39 cellular contexts compared by ENCODE assay signal in genomic region chr1:84358695-84359094, GRCh38. TPM values are rescaled to one million over a fixed set of nuclear protein-coding genes. Genes with fewer than 3 reads are reported as not detected.
"Had no signal": no experiment of that assay in that cellular context is flagged by ENCODE, and none has a peak within 500 bp of the region (broad histone marks: within the 10 kb centered on the region; RNA-seq: fewer than 3 reads in every experiment).

No MANE protein-coding gene starts in this region.

- H3K9me3 ChIP-seq: adrenal gland, ascending aorta, body of pancreas, breast epithelium had no signal

- DNase-seq: activated effector memory CD4-positive, alpha-beta T cell treated with anti-CD3 and anti-CD28 coated beads, Interleukin-2, amount 50 U/mL, for 16 hours; activated effector memory CD4-positive, alpha-beta T cell treated with Interleukin-2 at 50 U/mL for 16 hours; activated gamma-delta T cell; activated gamma-delta T cell treated with Interleukin-2 at 50 U/mL for 16 hours; activated naive CD4-positive, alpha-beta T cell; activated naive CD4-positive, alpha-beta T cell treated with anti-CD3 and anti-CD28 coated beads for 36 hours; activated naive CD4-positive, alpha-beta T cell treated with anti-CD3 and anti-CD28 coated beads, Interleukin-2, amount 10 ng/mL, durations not matched to agents 7 days and 5 days; activated naive CD4-positive, alpha-beta T cell treated with anti-CD3 and anti-CD28 coated beads, Interleukin-2, amount 50 U/mL, for 16 hours; activated naive CD4-positive, alpha-beta T cell treated with Interleukin-2 at 50 U/mL for 16 hours; activated naive CD8-positive, alpha-beta T cell treated with anti-CD3 and anti-CD28 coated beads for 36 hours; activated naive CD8-positive, alpha-beta T cell treated with anti-CD3 and anti-CD28 coated beads, Interleukin-2, amount 10 ng/mL, durations not matched to agents 7 days and 5 days; activated naive CD8-positive, alpha-beta T cell treated with anti-CD3 and anti-CD28 coated beads, Interleukin-2, amount 50 U/mL, for 24 hours; activated T-cell treated with anti-CD3 and anti-CD28 coated beads, Interleukin-2, amount 50 U/mL, for 1 hour; activated T-cell treated with anti-CD3 and anti-CD28 coated beads, Interleukin-2, amount 50 U/mL, for 24 hours; activated T-cell treated with anti-CD3 and anti-CD28 coated beads, Interleukin-2, amount 50 U/mL, for 4 hours; activated T-cell treated with anti-CD3 and anti-CD28 coated beads, Interleukin-2, amount 50 U/mL, for 48 hours; activated T-cell treated with anti-CD3 and anti-CD28 coated beads, Interleukin-2, amount 50 U/mL, for 72 hours; adrenal gland; amniotic stem cell; amygdala; anterior cingulate cortex; aorta; body of pancreas; brain microvascular endothelial cell; caudate nucleus; central memory CD4-positive, alpha-beta T cell; cerebellar nuclear complex had no signal

- H3K27ac ChIP-seq: adrenal gland, ascending aorta, body of pancreas, brain microvascular endothelial cell, breast epithelium, cardiac muscle cell had no signal

- ATAC-seq: activated naive CD4-positive, alpha-beta T cell treated with anti-CD3 and anti-CD28 coated beads, Interleukin-2, amount 50 U/mL, for 72 hours; activated naive CD8-positive, alpha-beta T cell treated with anti-CD3 and anti-CD28 coated beads, Interleukin-2, amount 50 U/mL, for 24 hours; activated T-cell treated with anti-CD3 and anti-CD28 coated beads, Interleukin-2, amount 50 U/mL, for 4 hours; activated T-cell treated with anti-CD3 and anti-CD28 coated beads, Interleukin-2, amount 50 U/mL, for 72 hours; activated T-helper 17 cell treated with anti-CD3 and anti-CD28 coated beads, Interleukin-2, amount 50 U/mL, for 72 hours; body of pancreas had no signal

- H3K27me3 ChIP-seq: adrenal gland, ascending aorta, body of pancreas, brain microvascular endothelial cell, breast epithelium, cardiac muscle cell had no signal

- H3K36me3 ChIP-seq: adrenal gland, ascending aorta, brain microvascular endothelial cell, breast epithelium, cardiac muscle cell had no signal

- H3K4me1 ChIP-seq: body of pancreas, breast epithelium had no signal

- H3K4me3 ChIP-seq: adrenal gland, ascending aorta, body of pancreas, breast epithelium, cardiac muscle cell had no signal

- FAIRE-seq: astrocyte, bronchial epithelial cell had no signal

RNA-seq across cellular contexts. Expression of gene DNASE2B, which starts 39.6 kb away (rescaled TPM):
- total RNA-seq: activated naive CD4-positive, alpha-beta T cell treated with anti-CD3 and anti-CD28 coated beads for 36 hours; activated naive CD4-positive, alpha-beta T cell treated with anti-CD3 and anti-CD28 coated beads, Interleukin-2, amount 50 U/mL, for 72 hours; activated naive CD8-positive, alpha-beta T cell treated with anti-CD3 and anti-CD28 coated beads for 36 hours; activated naive CD8-positive, alpha-beta T cell treated with anti-CD3 and anti-CD28 coated beads, Interleukin-2, amount 10 ng/mL, durations not matched to agents 7 days and 5 days; activated T-cell treated with anti-CD3 and anti-CD28 coated beads, Interleukin-2, amount 50 U/mL, for 4 hours; activated T-cell treated with anti-CD3 and anti-CD28 coated beads, Interleukin-2, amount 50 U/mL, for 72 hours; activated T-helper 1 cell treated with anti-CD3 and anti-CD28 coated beads, Interleukin-12 subunit alpha, Interleukin-12 subunit beta, Interleukin-2, Interleukin-4 antibody, amounts not matched to agents 30 ng/mL and 10 ng/mL and 1 ng/mL, durations not matched to agents 14 hours and 24 hours and 36 hours; activated T-helper 17 cell treated with anti-CD3 and anti-CD28 coated beads, Interleukin-2, amount 50 U/mL, for 72 hours; activated T-helper 2 cell treated with anti-CD3 and anti-CD28 coated beads, Interferon-gamma antibody, Interleukin-2, Interleukin-4, amounts not matched to agents 10 μg/mL and 5 μg/mL and 100 μg/mL, durations not matched to agents 14 hours and 24 hours and 36 hours; aorta; ascending aorta; astrocyte; body of pancreas; bronchial epithelial cell; cardiac muscle cell; cardiac septum; cerebellum; chondrocyte had no signal
- polyA plus RNA-seq: cardiac muscle cell had no signal

RNA-seq across cellular contexts. Expression of gene SAMD13, which starts 57.2 kb away (rescaled TPM):
- total RNA-seq: activated T-helper 17 cell treated with anti-CD3 and anti-CD28 coated beads, Interleukin-2, amount 50 U/mL, for 72 hours; ascending aorta had no signal
